9 cellular contexts compared by ENCODE assay signal in genomic region chr4:127181001-127181400, GRCh38.
"Had no signal": no experiment of that assay in that cellular context is flagged by ENCODE, and none has a peak within 500 bp of the region (broad histone marks: within the 10 kb centered on the region; RNA-seq: fewer than 3 reads in every experiment).

No MANE protein-coding gene starts in this region.

- H3K27ac Mint-ChIP-seq: IgD-negative memory B cell had no signal

- ATAC-seq: HepG2, K562 had no signal

- H3K4me2 ChIP-seq: KMS-11 had no signal

- H3K27me3 Mint-ChIP-seq: IgD-negative memory B cell had no signal

- DNase-seq: IMR-90, KBM-7, KG1 had no signal

- H3K9ac ChIP-seq: KMS-11 had no signal

- H3K4me3 Mint-ChIP-seq: IgD-negative memory B cell had no signal

- H3K27ac ChIP-seq: HL-60, KMS-11 had no signal

- FAIRE-seq: HepG2, HTR-8/SVneo, K562 had no signal

- H3K4me1 Mint-ChIP-seq: IgD-negative memory B cell had no signal

- H3K4me3 ChIP-seq: K562 had no signal
